24 cellular contexts compared by ENCODE assay signal in genomic region chr16:84583995-84584394, GRCh38. TPM values are rescaled to one million over a fixed set of nuclear protein-coding genes. Genes with fewer than 3 reads are reported as not detected.
A peak's percentile ranks its signal among the peaks of the same experiment; 100 is the strongest.
DNase-seq lines count a peak whose midpoint lies in the region; ATAC-seq, FAIRE-seq and TF ChIP-seq lines count a peak whose summit lies in the region.
"Had no signal": no experiment of that assay in that cellular context is flagged by ENCODE, and none has a peak within 500 bp of the region (broad histone marks: within the 10 kb centered on the region; RNA-seq: fewer than 3 reads in every experiment).

No MANE protein-coding gene starts in this region.

- peaks cover 17% of the 10 kb centered on the region for H3K36me3 ChIP-seq in CD8-positive, alpha-beta T cell (ENCODE audit: insufficient read depth, low read length)
- no peaks in the 10 kb centered on the region for H3K36me3 ChIP-seq in ascending aorta
- H3K36me3 ChIP-seq: gastrocnemius medialis had no signal

- H3K27me3 ChIP-seq in CD8-positive, alpha-beta T cell (ENCODE audit: insufficient read depth, low read length), result no peaks in the 10 kb centered on the region
- H3K27me3 ChIP-seq in ascending aorta, result no peaks in the 10 kb centered on the region
- H3K27me3 ChIP-seq: gastrocnemius medialis, spleen, testis had no signal

- no peak for DNase-seq in CD8-positive, alpha-beta T cell
- no peak for DNase-seq in ascending aorta (ENCODE audit: low spot score in 2 of 2)
- peak; percentile 43 for DNase-seq in mucosa of gallbladder (ENCODE audit: low spot score)
- DNase-seq in renal cortical epithelial cell (ENCODE audit: low read depth), result peak; percentile 32
- DNase-seq in GM19239 (ENCODE audit: insufficient read length, low spot score), result no peak
- DNase-seq in NOMO-1 treated with dmso at 0.1 percent for 144 hours (lab: John Stamatoyannopoulos, UW; ENCODE audit: unreplicated experiment), result no peak
- no peak for DNase-seq in T-helper 2 cell treated with Interferon-gamma antibody and Interleukin-4, amounts not matched to agents 5 μg/mL and 100 μg/mL, for 36 hours (ENCODE audit: low spot score)
- DNase-seq: activated CD4-positive, alpha-beta T cell treated with anti-CD3 and anti-CD28 coated beads for 4 hours; activated gamma-delta T cell treated with Interleukin-2 at 50 U/mL for 16 hours; aorta; COR-L47; effector CD8-positive, alpha-beta T cell; gastrocnemius medialis; H7; NCI-H1092; NCI-H2029 treated with DMSO at 0.1 percent for 48 hours; NCI-H510A; spleen; testis had no signal

- H3K4me1 Mint-ChIP-seq in CD8-positive, alpha-beta T cell (ENCODE audit: low read depth), result peaks cover 51% of the 10 kb centered on the region
- H3K4me1 Mint-ChIP-seq in T-helper 2 cell treated with Interferon-gamma antibody and Interleukin-4, amounts not matched to agents 5 μg/mL and 100 μg/mL, for 36 hours (ENCODE audit: low read depth), result peaks cover 43% of the 10 kb centered on the region

- CTCF ChIA-PET in CD8-positive, alpha-beta T cell (lab: Charles Lee), result interaction anchor here (1.1 to 2.0 kb wide), 5 partner anchors 17 to 142 kb away, joined by 3 to 9 read pairs (median 4); no protein-coding TSS in a partner anchor

- no peaks in the 10 kb centered on the region for H3K27me3 Mint-ChIP-seq in CD8-positive, alpha-beta T cell (ENCODE audit: low read depth)
- H3K27me3 Mint-ChIP-seq in T-helper 2 cell treated with Interferon-gamma antibody and Interleukin-4, amounts not matched to agents 5 μg/mL and 100 μg/mL, for 36 hours (ENCODE audit: low read depth), result no peaks in the 10 kb centered on the region
- H3K27me3 Mint-ChIP-seq: progenitor cell of endocrine pancreas had no signal

- H3K9me3 ChIP-seq in CD8-positive, alpha-beta T cell (ENCODE audit: low read length), result no peaks in the 10 kb centered on the region
- H3K9me3 ChIP-seq in ascending aorta, result no peaks in the 10 kb centered on the region
- H3K9me3 ChIP-seq: gastrocnemius medialis, mucosa of descending colon, spleen, testis had no signal

- no peak overlapping the region for H3K27ac ChIP-seq in CD8-positive, alpha-beta T cell (ENCODE audit: low read depth, low read length)
- peak overlapping the region; percentile 51 to 61 for H3K27ac ChIP-seq in ascending aorta
- H3K27ac ChIP-seq: gastrocnemius medialis, testis had no signal

- peaks cover 66% of the 10 kb centered on the region for H3K36me3 Mint-ChIP-seq in CD8-positive, alpha-beta T cell
- H3K36me3 Mint-ChIP-seq in T-helper 2 cell treated with Interferon-gamma antibody and Interleukin-4, amounts not matched to agents 5 μg/mL and 100 μg/mL, for 36 hours (ENCODE audit: low read depth), result peaks cover 58% of the 10 kb centered on the region

- ATAC-seq in CD8-positive, alpha-beta T cell, result no peak
- no peak for ATAC-seq in GM21360 (IDR thresholded peaks at IDR 0.05; ENCODE audit: unreplicated experiment)
- ATAC-seq: esophagus mucosa, gastrocnemius medialis, mucosa of descending colon had no signal

- H3K4me1 ChIP-seq in CD8-positive, alpha-beta T cell (ENCODE audit: insufficient read depth, low read length), result peaks cover 18% of the 10 kb centered on the region
- peaks cover 12 to 27% of the 10 kb centered on the region in 2 donors for H3K4me1 ChIP-seq in ascending aorta
- H3K4me1 ChIP-seq: gastrocnemius medialis had no signal

- intact Hi-C loops in CD8-positive, alpha-beta T cell (cut with DNase I, micrococcal nuclease), result no loop called here
- intact Hi-C loops in ascending aorta (cut with DNase I), result loop anchor here (2.0 to 5.0 kb wide), 2 partner anchors 35 to 52 kb away; partner anchors contain the start of gene COTL1

- no peak for FAIRE-seq in GM19239 (lab: Jason Lieb, UNC)
- FAIRE-seq: HTR-8/SVneo had no signal

- POLR2A ChIA-PET in CD8-positive, alpha-beta T cell (lab: Charles Lee), result interaction anchor here (0.8 to 1.1 kb wide), 3 partner anchors 15 to 55 kb away, joined by 3 read pairs; no protein-coding TSS in a partner anchor

- H3K27ac Mint-ChIP-seq in CD8-positive, alpha-beta T cell, result peak overlapping the region; percentile 41
- H3K27ac Mint-ChIP-seq in T-helper 2 cell treated with Interferon-gamma antibody and Interleukin-4, amounts not matched to agents 5 μg/mL and 100 μg/mL, for 36 hours, result no peak overlapping the region
- H3K27ac Mint-ChIP-seq: progenitor cell of endocrine pancreas had no signal

- TF ChIP-seq CTCF in CD8-positive, alpha-beta T cell (IDR thresholded peaks at IDR 0.05), result no peak
- TF ChIP-seq CTCF in ascending aorta (IDR thresholded peaks at IDR 0.05), result no peak

- no peaks in the 10 kb centered on the region for H3K9me3 Mint-ChIP-seq in CD8-positive, alpha-beta T cell
- no peaks in the 10 kb centered on the region for H3K9me3 Mint-ChIP-seq in T-helper 2 cell treated with Interferon-gamma antibody and Interleukin-4, amounts not matched to agents 5 μg/mL and 100 μg/mL, for 36 hours

- H3K4me3 ChIP-seq in CD8-positive, alpha-beta T cell (ENCODE audit: low read depth, low read length), result no peak overlapping the region
- H3K4me3 ChIP-seq in ascending aorta, result no peak overlapping the region
- H3K4me3 ChIP-seq: gastrocnemius medialis, mucosa of descending colon, spleen, testis had no signal

- no peak overlapping the region for H3K4me3 Mint-ChIP-seq in CD8-positive, alpha-beta T cell
- H3K4me3 Mint-ChIP-seq in T-helper 2 cell treated with Interferon-gamma antibody and Interleukin-4, amounts not matched to agents 5 μg/mL and 100 μg/mL, for 36 hours, result no peak overlapping the region

RNA-seq across cellular contexts. Expression of gene COTL1, which starts 33.9 kb away (rescaled TPM):
- total RNA-seq in CD8-positive, alpha-beta T cell, result 100 to 1,000 TPM; 194 to 199 TPM
- total RNA-seq in ascending aorta (120 TPM), mucosa of gallbladder (129 TPM), renal cortical epithelial cell (100 and 192 TPM in 2 replicates)

Comparison
In these comparisons a context has a peak if more than half of its experiments do, and no peak if none do; other contexts are left out.
1. DNase-seq: peak in mucosa of gallbladder (single experiment) and renal cortical epithelial cell (single experiment); none in CD8-positive, alpha-beta T cell (0 of 7), ascending aorta (0 of 2), GM19239 (single experiment), NOMO-1 treated with dmso at 0.1 percent for 144 hours (single experiment) and T-helper 2 cell treated with Interferon-gamma antibody and Interleukin-4, amounts not matched to agents 5 μg/mL and 100 μg/mL, for 36 hours (single experiment).